8 cellular contexts compared by ENCODE assay signal in genomic region chr17:59786536-59787319, GRCh38.
DNase-seq lines count a peak whose midpoint lies in the region; ATAC-seq and TF ChIP-seq lines count a peak whose summit lies in the region.

No MANE protein-coding gene starts in this region.

- ATAC-seq in GM18907 (IDR thresholded peaks at IDR 0.05; ENCODE audit: unreplicated experiment): peak; percentile 88
- ATAC-seq in HG03108 (IDR thresholded peaks at IDR 0.05; ENCODE audit: unreplicated experiment): peak; percentile 77

- no peaks in the 10 kb centered on the region for H3K36me3 ChIP-seq in NT2/D1 (ENCODE audit: insufficient read depth, insufficient read length, low read length)

- no peak for TF ChIP-seq CTCF in nephron (IDR thresholded peaks at IDR 0.05; ENCODE audit: unreplicated experiment in 3 of 3)

- H3K27me3 Mint-ChIP-seq in nephron (ENCODE audit: low read depth): no peaks in the 10 kb centered on the region

- peaks cover 3% of the 10 kb centered on the region for H3K4me1 ChIP-seq in NT2/D1 (ENCODE audit: insufficient read depth, insufficient read length)

- peak; percentile 94 for TF ChIP-seq POLR2A in erythroblast (IDR thresholded peaks at IDR 0.05; ENCODE audit: low read length)

- DNase-seq in AML-193 (lab: John Stamatoyannopoulos, UW) (peak; percentile 100), NT2/D1 (ENCODE audit: low read depth, low spot score) (peak; percentile 47), activated T-cell treated with anti-CD3 and anti-CD28 coated beads for 1 hour (ENCODE audit: low read depth) (peak; percentile 38), erythroblast (lab: John Stamatoyannopoulos, UW) (peak; percentile 92 to 94), stromal cell of bone marrow (ENCODE audit: low read depth) (peak; percentile 100)

- peaks cover 10% of the 10 kb centered on the region for H3K36me3 Mint-ChIP-seq in nephron (ENCODE audit: low read depth)

- no peaks in the 10 kb centered on the region for H3K9me3 Mint-ChIP-seq in nephron

- H3K4me3 ChIP-seq in NT2/D1 (ENCODE audit: insufficient read length, low read depth): no peak overlapping the region

- H3K27me3 ChIP-seq in NT2/D1 (ENCODE audit: insufficient read depth, insufficient read length): no peaks in the 10 kb centered on the region

- no peak overlapping the region for H3K9ac ChIP-seq in NT2/D1 (ENCODE audit: insufficient read length, low read depth)

- H3K27ac Mint-ChIP-seq in nephron: peak overlapping the region; percentile 95 to 97 (median 96)

- H3K4me3 Mint-ChIP-seq in nephron: no peak overlapping the region

- peaks cover 29% of the 10 kb centered on the region for H3K4me1 Mint-ChIP-seq in nephron

- H3K9me3 ChIP-seq in NT2/D1 (ENCODE audit: insufficient read depth, low read length): no peaks in the 10 kb centered on the region

Comparison
In these comparisons a context has a peak if more than half of its experiments do, and no peak if none do; other contexts are left out.
1. DNase-seq: peak in every context shown above with its lines; median percentile 100 in AML-193; 100 in stromal cell of bone marrow; 93 in erythroblast; 47 in NT2/D1; 38 in activated T-cell treated with anti-CD3 and anti-CD28 coated beads for 1 hour.